In the genomic region with DNA sequence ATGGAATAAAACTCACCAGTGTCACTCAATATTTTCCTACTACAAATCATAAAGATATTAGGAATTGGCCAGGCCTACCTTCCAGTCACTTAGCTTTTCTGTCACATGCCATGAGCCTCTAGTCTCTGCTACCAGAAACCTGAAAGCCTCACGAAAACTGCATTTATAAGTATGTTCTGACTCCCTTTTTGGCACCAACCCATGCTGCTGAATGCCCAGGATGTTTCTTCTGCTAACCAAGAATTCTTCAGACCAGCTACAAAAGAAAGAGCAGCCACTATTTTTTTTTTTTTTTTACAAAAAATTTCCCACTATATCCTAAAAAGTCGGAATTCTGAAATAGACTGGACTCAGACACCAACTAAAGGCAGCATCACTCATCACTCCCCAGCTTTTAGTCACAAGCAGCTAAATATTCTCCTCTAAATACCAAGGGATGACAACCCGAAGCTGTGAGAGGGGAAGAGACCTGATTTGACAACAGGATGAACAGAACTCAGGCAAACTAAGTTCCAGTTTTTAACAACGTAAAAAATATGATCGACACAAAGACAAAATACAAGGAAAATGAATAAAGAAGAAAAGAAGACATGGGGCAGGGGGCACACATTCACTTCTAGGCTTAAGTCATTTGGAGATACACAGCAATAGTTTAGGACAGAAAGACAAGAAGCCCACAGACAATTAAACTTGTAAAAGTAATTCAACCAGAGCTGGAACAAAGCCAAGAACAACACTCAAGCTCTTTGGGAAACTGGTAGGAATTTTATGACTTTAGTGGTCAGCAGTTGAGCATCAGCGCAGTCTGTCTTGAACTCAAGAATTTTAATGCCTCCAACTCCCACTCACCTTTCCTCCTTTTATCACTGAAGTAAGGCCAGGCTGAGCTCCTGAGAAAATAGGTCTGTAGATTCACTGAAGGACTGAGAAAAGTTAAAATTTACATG, we compare ENCODE assay signal across 8 cellular contexts. TPM values are rescaled to one million over a fixed set of nuclear protein-coding genes. Genes with fewer than 3 reads are reported as not detected.
DNase-seq lines count a peak whose midpoint lies in the region; ATAC-seq, FAIRE-seq and TF ChIP-seq lines count a peak whose summit lies in the region.

No MANE protein-coding gene starts in this region.

- H3K4me1 Mint-ChIP-seq in brain = peaks cover 69% of the 10 kb centered on the region

- H3K9me3 Mint-ChIP-seq in brain = peaks cover 0 to 3% (median 0%) of the 10 kb centered on the region in 5 experiments

- H3K27ac Mint-ChIP-seq in brain = peak overlapping the region; percentile 98 to 100 (median 99)

- peak overlapping the region; percentile 98 to 100 (median 100) for H3K4me3 Mint-ChIP-seq in brain

- H3K27me3 Mint-ChIP-seq in brain = peaks cover 17% of the 10 kb centered on the region

- TF ChIP-seq CTCF in brain (conservative IDR thresholded peaks at IDR 0.05) = no peak

- DNase-seq in NCI-H2196 (lab: John Stamatoyannopoulos, UW; ENCODE audit: unreplicated experiment) (peak; percentile 35), NCI-H2196 treated with DMSO at 0.1 percent for 48 hours (lab: John Stamatoyannopoulos, UW; ENCODE audit: unreplicated experiment) (no peak), NCI-H128 (lab: John Stamatoyannopoulos, UW; ENCODE audit: unreplicated experiment) (peak; percentile 12), lung microvascular endothelial cell (ENCODE audit: low read depth in 2 of 2) (peak; percentile 54 to 88), urothelium cell line (ENCODE audit: low spot score) (peak; percentile 42)
- no peak for DNase-seq in activated CD4-positive, alpha-beta T cell treated with anti-CD3 and anti-CD28 coated beads for 1 hour

- H3K36me3 Mint-ChIP-seq in brain = peaks cover 14% of the 10 kb centered on the region

- no peak for ATAC-seq in HG03196 (IDR thresholded peaks at IDR 0.05; ENCODE audit: unreplicated experiment)

- no peak for FAIRE-seq in urothelium cell line (lab: Jason Lieb, UNC)

RNA-seq across cellular contexts. Expression of a gene that starts 1.6 kb away (rescaled TPM):
- polyA plus RNA-seq in brain (ENCODE audit: insufficient read depth, low read depth, low replicate concordance) = 55.2 TPM
- 46.6 and 51.6 TPM in 2 replicates for total RNA-seq in lung microvascular endothelial cell

RNA-seq across cellular contexts. Expression of a gene that starts 24.2 kb away (rescaled TPM):
- polyA plus RNA-seq in brain (ENCODE audit: insufficient read depth, low read depth, low replicate concordance) = 83.1 TPM
- total RNA-seq in lung microvascular endothelial cell = 20.3 and 28.4 TPM in 2 replicates

RNA-seq across cellular contexts. Expression of a gene that starts 55.5 kb away (rescaled TPM):
- 772 TPM for polyA plus RNA-seq in brain (ENCODE audit: insufficient read depth, low read depth, low replicate concordance)
- 36.2 and 60.7 TPM in 2 replicates for total RNA-seq in lung microvascular endothelial cell

Comparison
In these comparisons a context has a peak if more than half of its experiments do, and no peak if none do; other contexts are left out.
1. DNase-seq: peak in NCI-H2196 (single experiment), NCI-H128 (single experiment), lung microvascular endothelial cell (2 of 2) and urothelium cell line (single experiment); none in NCI-H2196 treated with DMSO at 0.1 percent for 48 hours (single experiment) and activated CD4-positive, alpha-beta T cell treated with anti-CD3 and anti-CD28 coated beads for 1 hour (single experiment).